Comparison of ENCODE assay signal across 1 cellular context in genomic region chr3:165212580-165212979, GRCh38.
A peak's percentile ranks its signal among the peaks of the same experiment; 100 is the strongest.
TF ChIP-seq lines count a peak whose summit lies in the region.

No MANE protein-coding gene starts in this region.

TF ChIP-seq in HepG2, 621 proteins besides CTCF, POLR2A, EP300 and RAD21 (continued from another document):
- TF ChIP-seq PAXIP1 (CRISPR knock-in tag; conservative IDR thresholded peaks at IDR 0.05) (peak; percentile 52), SALL1 (CRISPR knock-in tag; IDR thresholded peaks at IDR 0.05) (peak; percentile 14; the same call in 1 of the 2 replicates), GABPA (IDR thresholded peaks at IDR 0.05; ENCODE audit: low read depth, low read length) (no peak), GABPA (CRISPR knock-in tag; IDR thresholded peaks at IDR 0.05; ENCODE audit: low read depth) (no peak), HNF4G (IDR thresholded peaks at IDR 0.05; ENCODE audit: borderline replicate concordance, low read depth, low read length) (0 out of 2 replicates have a peak, but pooled peaks have one; percentile 18), HNF4G (CRISPR knock-in tag; IDR thresholded peaks at IDR 0.05; ENCODE audit: borderline replicate concordance, low read depth) (no peak), ZNF740 (CRISPR knock-in tag; IDR thresholded peaks at IDR 0.05) (no peak), SOX13 (IDR thresholded peaks at IDR 0.05) (no peak), SOX13 (CRISPR knock-in tag; conservative IDR thresholded peaks at IDR 0.05 in 1 of 2, IDR thresholded peaks at IDR 0.05 in 1 of 2) (peak in 1 of 2 experiments; percentile 58; a peak in 1 of 4 replicates), MIXL1 (CRISPR knock-in tag; IDR thresholded peaks at IDR 0.05) (0 out of 2 replicates have a peak, but pooled peaks have one; percentile 47), ARID3A (IDR thresholded peaks at IDR 0.05; ENCODE audit: low read depth, low read length) (0 out of 2 replicates have a peak, but pooled peaks have one; percentile 26), RARA (CRISPR knock-in tag; IDR thresholded peaks at IDR 0.05) (peak; percentile 55), SOX5 (CRISPR knock-in tag; IDR thresholded peaks at IDR 0.05; ENCODE audit: borderline replicate concordance) (peak; percentile 37; the same call in 1 of the 2 replicates), SKI (IDR thresholded peaks at IDR 0.05; ENCODE audit: partially characterized antibody) (no peak), ZNF232 (CRISPR knock-in tag; IDR thresholded peaks at IDR 0.05; ENCODE audit: borderline replicate concordance) (no peak), FOXO1 (CRISPR knock-in tag; IDR thresholded peaks at IDR 0.05) (0 out of 2 replicates have a peak, but pooled peaks have one; percentile 16), GATAD2A (CRISPR knock-in tag; IDR thresholded peaks at IDR 0.05) (peak; percentile 60; the same call in 1 of the 2 replicates)
